Comparison of ENCODE assay signal across 1 cellular context in the genomic region with DNA sequence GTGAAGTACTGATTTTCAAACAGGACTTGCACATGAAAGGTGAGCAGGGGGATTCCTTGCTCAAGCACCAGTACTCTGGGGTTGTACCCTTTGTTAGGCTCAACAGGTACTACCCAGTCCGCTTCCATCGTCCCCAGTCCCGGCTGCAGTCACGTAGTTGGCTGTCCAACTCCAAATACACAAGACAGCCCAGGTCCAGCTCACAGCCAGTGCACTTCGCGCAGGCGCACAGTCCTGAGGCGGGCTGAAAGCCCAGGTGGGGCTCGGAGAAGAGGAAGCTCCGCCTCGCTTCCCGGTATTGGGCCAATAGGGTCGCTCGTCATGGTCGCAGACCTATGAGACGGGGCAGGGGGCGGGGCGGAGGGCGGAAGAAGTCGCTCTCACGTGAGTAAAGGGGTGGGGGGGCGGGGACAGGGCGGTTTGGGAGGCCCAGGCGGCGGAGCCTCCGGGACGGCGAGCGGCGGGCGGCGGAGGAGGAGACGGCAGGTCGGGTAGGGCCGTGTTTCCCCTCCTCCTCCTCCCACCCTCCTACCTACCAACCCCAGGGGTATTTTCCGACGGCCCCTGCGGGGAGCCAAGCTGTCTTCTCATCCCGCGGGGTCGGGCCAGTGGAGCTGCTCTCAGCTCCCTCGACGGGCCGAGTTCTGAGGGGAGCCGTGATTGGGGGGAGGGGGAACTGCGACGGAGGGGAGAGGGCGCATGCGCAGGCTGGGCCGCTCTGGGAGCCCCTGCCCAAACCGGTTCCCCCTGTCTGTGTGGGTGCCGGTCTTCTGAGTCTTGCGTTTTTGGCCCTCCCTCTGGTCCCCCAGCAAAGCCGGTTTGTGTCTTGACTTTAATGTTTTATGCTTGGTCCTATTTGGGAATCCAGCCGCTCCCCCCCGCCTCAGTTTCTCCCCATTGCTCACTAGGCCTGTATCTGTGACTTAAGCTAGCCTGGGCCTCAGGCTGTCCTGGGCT.
A peak's percentile ranks its signal among the peaks of the same experiment; 100 is the strongest.
TF ChIP-seq lines count a peak whose summit lies in the region.

RABGAP1 (plus strand) TSS at position 418 of the 957 bp plus-strand sequence. CDS start 16,040 bp downstream, outside the sequence.

TF ChIP-seq in K562, 482 proteins besides CTCF, POLR2A, EP300 and RAD21 (continued from another document and continues in another):
- peak; percentile 51 for TF ChIP-seq USF1 (CRISPR knock-in tag; IDR thresholded peaks at IDR 0.05)
- TF ChIP-seq, protein P1, sequence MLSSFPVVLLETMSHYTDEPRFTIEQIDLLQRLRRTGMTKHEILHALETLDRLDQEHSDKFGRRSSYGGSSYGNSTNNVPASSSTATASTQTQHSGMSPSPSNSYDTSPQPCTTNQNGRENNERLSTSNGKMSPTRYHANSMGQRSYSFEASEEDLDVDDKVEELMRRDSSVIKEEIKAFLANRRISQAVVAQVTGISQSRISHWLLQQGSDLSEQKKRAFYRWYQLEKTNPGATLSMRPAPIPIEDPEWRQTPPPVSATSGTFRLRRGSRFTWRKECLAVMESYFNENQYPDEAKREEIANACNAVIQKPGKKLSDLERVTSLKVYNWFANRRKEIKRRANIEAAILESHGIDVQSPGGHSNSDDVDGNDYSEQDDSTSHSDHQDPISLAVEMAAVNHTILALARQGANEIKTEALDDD (IDR thresholded peaks at IDR 0.05): peak; percentile 72; the same call in 1 of the 2 replicates
- peak; percentile 28 for TF ChIP-seq POLR2H (tag; IDR thresholded peaks at IDR 0.05; ENCODE audit: low read depth)
- no peak for TF ChIP-seq SRSF7 (optimal IDR thresholded peaks at IDR 0.05; ENCODE audit: low read depth, low read length)
- TF ChIP-seq JUND (IDR thresholded peaks at IDR 0.05; ENCODE audit: borderline replicate concordance, low read depth, low read length): peak; percentile 59; the same call in 1 of the 2 replicates
- peak; percentile 55; the same call in 1 of the 3 replicates for TF ChIP-seq JUND (tag; IDR thresholded peaks at IDR 0.05; ENCODE audit: borderline replicate concordance, low read depth, low read length)
- peak; percentile 39 for TF ChIP-seq NFYB (IDR thresholded peaks at IDR 0.05; ENCODE audit: extremely low read depth, insufficient read length)
- peak; percentile 37; the same call in 1 of the 2 replicates for TF ChIP-seq MITF (IDR thresholded peaks at IDR 0.05)
- TF ChIP-seq TRIM24 (IDR thresholded peaks at IDR 0.05): peak; percentile 25 to 84; a peak in 3 of 4 replicates
- TF ChIP-seq FOXK2 (conservative IDR thresholded peaks at IDR 0.05 in 1 of 2, IDR thresholded peaks at IDR 0.05 in 1 of 2; ENCODE audit: low read depth in 2 of 2): peak; percentile 74 to 79
- TF ChIP-seq CHD2 (IDR thresholded peaks at IDR 0.05; ENCODE audit: low read depth, low read length): peak; percentile 31; the same call in 1 of the 2 replicates
- TF ChIP-seq VEZF1 (CRISPR knock-in tag; IDR thresholded peaks at IDR 0.05): peak; percentile 93
- no peak for TF ChIP-seq BDP1 (IDR thresholded peaks at IDR 0.05; ENCODE audit: insufficient read depth, insufficient read length)
- 0 out of 2 replicates have a peak, but pooled peaks have one; percentile 3 for TF ChIP-seq NFE2 (IDR thresholded peaks at IDR 0.05; ENCODE audit: low read depth)
- TF ChIP-seq DACH1 (IDR thresholded peaks at IDR 0.05; ENCODE audit: partially characterized antibody): no peak
- TF ChIP-seq ATF1 (CRISPR knock-in tag; IDR thresholded peaks at IDR 0.05): no peak; the same call in 1 of the 2 replicates
- TF ChIP-seq ATF1 (tag; IDR thresholded peaks at IDR 0.05): peak; percentile 53; the same call in 1 of the 2 replicates
- no peak for TF ChIP-seq ZNF668 (CRISPR knock-in tag; IDR thresholded peaks at IDR 0.05)
- TF ChIP-seq GABPB1 (CRISPR knock-in tag; IDR thresholded peaks at IDR 0.05): peak; percentile 73
- peak; percentile 73 for TF ChIP-seq EGR1 (conservative IDR thresholded peaks at IDR 0.05)
- peak; percentile 86 for TF ChIP-seq MTA3 (IDR thresholded peaks at IDR 0.05; ENCODE audit: borderline replicate concordance)
- TF ChIP-seq CREM (IDR thresholded peaks at IDR 0.05; ENCODE audit: low read depth): peak; percentile 92
- TF ChIP-seq ZFX (CRISPR knock-in tag; IDR thresholded peaks at IDR 0.05): peak; percentile 83
- 0 out of 2 replicates have a peak, but pooled peaks have one; percentile 27 for TF ChIP-seq RNF2 (IDR thresholded peaks at IDR 0.05)
- TF ChIP-seq, protein P2, sequence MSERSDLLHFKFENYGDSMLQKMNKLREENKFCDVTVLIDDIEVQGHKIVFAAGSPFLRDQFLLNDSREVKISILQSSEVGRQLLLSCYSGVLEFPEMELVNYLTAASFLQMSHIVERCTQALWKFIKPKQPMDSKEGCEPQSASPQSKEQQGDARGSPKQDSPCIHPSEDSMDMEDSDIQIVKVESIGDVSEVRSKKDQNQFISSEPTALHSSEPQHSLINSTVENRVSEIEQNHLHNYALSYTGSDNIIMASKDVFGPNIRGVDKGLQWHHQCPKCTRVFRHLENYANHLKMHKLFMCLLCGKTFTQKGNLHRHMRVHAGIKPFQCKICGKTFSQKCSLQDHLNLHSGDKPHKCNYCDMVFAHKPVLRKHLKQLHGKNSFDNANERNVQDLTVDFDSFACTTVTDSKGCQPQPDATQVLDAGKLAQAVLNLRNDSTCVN (CRISPR knock-in tag; IDR thresholded peaks at IDR 0.05): no peak
- TF ChIP-seq, protein P3, sequence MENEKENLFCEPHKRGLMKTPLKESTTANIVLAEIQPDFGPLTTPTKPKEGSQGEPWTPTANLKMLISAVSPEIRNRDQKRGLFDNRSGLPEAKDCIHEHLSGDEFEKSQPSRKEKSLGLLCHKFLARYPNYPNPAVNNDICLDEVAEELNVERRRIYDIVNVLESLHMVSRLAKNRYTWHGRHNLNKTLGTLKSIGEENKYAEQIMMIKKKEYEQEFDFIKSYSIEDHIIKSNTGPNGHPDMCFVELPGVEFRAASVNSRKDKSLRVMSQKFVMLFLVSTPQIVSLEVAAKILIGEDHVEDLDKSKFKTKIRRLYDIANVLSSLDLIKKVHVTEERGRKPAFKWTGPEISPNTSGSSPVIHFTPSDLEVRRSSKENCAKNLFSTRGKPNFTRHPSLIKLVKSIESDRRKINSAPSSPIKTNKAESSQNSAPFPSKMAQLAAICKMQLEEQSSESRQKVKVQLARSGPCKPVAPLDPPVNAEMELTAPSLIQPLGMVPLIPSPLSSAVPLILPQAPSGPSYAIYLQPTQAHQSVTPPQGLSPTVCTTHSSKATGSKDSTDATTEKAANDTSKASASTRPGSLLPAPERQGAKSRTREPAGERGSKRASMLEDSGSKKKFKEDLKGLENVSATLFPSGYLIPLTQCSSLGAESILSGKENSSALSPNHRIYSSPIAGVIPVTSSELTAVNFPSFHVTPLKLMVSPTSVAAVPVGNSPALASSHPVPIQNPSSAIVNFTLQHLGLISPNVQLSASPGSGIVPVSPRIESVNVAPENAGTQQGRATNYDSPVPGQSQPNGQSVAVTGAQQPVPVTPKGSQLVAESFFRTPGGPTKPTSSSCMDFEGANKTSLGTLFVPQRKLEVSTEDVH (IDR thresholded peaks at IDR 0.05; ENCODE audit: low read depth, partially characterized antibody): peak; percentile 53
- TF ChIP-seq GABPB2 (CRISPR knock-in tag; conservative IDR thresholded peaks at IDR 0.05): no peak
- TF ChIP-seq ETV5 (CRISPR knock-in tag; IDR thresholded peaks at IDR 0.05; ENCODE audit: low read depth): 0 out of 2 replicates have a peak, but pooled peaks have one; percentile 52
- TF ChIP-seq, protein P4, sequence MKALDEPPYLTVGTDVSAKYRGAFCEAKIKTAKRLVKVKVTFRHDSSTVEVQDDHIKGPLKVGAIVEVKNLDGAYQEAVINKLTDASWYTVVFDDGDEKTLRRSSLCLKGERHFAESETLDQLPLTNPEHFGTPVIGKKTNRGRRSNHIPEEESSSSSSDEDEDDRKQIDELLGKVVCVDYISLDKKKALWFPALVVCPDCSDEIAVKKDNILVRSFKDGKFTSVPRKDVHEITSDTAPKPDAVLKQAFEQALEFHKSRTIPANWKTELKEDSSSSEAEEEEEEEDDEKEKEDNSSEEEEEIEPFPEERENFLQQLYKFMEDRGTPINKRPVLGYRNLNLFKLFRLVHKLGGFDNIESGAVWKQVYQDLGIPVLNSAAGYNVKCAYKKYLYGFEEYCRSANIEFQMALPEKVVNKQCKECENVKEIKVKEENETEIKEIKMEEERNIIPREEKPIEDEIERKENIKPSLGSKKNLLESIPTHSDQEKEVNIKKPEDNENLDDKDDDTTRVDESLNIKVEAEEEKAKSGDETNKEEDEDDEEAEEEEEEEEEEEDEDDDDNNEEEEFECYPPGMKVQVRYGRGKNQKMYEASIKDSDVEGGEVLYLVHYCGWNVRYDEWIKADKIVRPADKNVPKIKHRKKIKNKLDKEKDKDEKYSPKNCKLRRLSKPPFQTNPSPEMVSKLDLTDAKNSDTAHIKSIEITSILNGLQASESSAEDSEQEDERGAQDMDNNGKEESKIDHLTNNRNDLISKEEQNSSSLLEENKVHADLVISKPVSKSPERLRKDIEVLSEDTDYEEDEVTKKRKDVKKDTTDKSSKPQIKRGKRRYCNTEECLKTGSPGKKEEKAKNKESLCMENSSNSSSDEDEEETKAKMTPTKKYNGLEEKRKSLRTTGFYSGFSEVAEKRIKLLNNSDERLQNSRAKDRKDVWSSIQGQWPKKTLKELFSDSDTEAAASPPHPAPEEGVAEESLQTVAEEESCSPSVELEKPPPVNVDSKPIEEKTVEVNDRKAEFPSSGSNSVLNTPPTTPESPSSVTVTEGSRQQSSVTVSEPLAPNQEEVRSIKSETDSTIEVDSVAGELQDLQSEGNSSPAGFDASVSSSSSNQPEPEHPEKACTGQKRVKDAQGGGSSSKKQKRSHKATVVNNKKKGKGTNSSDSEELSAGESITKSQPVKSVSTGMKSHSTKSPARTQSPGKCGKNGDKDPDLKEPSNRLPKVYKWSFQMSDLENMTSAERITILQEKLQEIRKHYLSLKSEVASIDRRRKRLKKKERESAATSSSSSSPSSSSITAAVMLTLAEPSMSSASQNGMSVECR (CRISPR knock-in tag; IDR thresholded peaks at IDR 0.05): peak; percentile 77
- 0 out of 2 replicates have a peak, but pooled peaks have one; percentile 48 for TF ChIP-seq TARDBP (IDR thresholded peaks at IDR 0.05)
- TF ChIP-seq PHB2 (IDR thresholded peaks at IDR 0.05; ENCODE audit: low read depth): no peak
- no peak for TF ChIP-seq ZNF436 (CRISPR knock-in tag; IDR thresholded peaks at IDR 0.05)
- TF ChIP-seq ZNF134 (CRISPR knock-in tag; conservative IDR thresholded peaks at IDR 0.05): no peak
- TF ChIP-seq CHD4 (IDR thresholded peaks at IDR 0.05; ENCODE audit: insufficient read depth, insufficient replicate concordance, low read depth, low read length, poor library complexity, severe bottlenecking): no peak
- peak; percentile 70; the same call in 1 of the 2 replicates for TF ChIP-seq ATF7 (IDR thresholded peaks at IDR 0.05)
- peak; percentile 79 for TF ChIP-seq EHMT2 (IDR thresholded peaks at IDR 0.05)
- TF ChIP-seq, protein P5, sequence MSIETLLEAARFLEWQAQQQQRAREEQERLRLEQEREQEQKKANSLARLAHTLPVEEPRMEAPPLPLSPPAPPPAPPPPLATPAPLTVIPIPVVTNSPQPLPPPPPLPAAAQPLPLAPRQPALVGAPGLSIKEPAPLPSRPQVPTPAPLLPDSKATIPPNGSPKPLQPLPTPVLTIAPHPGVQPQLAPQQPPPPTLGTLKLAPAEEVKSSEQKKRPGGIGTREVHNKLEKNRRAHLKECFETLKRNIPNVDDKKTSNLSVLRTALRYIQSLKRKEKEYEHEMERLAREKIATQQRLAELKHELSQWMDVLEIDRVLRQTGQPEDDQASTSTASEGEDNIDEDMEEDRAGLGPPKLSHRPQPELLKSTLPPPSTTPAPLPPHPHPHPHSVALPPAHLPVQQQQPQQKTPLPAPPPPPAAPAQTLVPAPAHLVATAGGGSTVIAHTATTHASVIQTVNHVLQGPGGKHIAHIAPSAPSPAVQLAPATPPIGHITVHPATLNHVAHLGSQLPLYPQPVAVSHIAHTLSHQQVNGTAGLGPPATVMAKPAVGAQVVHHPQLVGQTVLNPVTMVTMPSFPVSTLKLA (conservative IDR thresholded peaks at IDR 0.05): peak in 1 of 2 experiments; percentile 64; a peak in 2 of 4 replicates
- TF ChIP-seq CBX1 (IDR thresholded peaks at IDR 0.05; ENCODE audit: low read depth): peak; percentile 97
- TF ChIP-seq ZNF24 (IDR thresholded peaks at IDR 0.05): peak; percentile 75
- peak; percentile 48 for TF ChIP-seq SMARCB1 (IDR thresholded peaks at IDR 0.05; ENCODE audit: insufficient read length, low read depth)
- 0 out of 2 replicates have a peak, but pooled peaks have one; percentile 42 for TF ChIP-seq L3MBTL2 (IDR thresholded peaks at IDR 0.05)
- TF ChIP-seq HNRNPLL (IDR thresholded peaks at IDR 0.05; ENCODE audit: low read depth, low read length, poor library complexity, severe bottlenecking): no peak
- TF ChIP-seq CXXC5 (CRISPR knock-in tag; IDR thresholded peaks at IDR 0.05): peak; percentile 69
- peak; percentile 45; the same call in 1 of the 2 replicates for TF ChIP-seq TAF7 (tag; IDR thresholded peaks at IDR 0.05)
- 0 out of 2 replicates have a peak, but pooled peaks have one; percentile 49 for TF ChIP-seq DPF2 (IDR thresholded peaks at IDR 0.05)
- TF ChIP-seq MEIS2 (IDR thresholded peaks at IDR 0.05; ENCODE audit: partially characterized antibody): peak; percentile 81
- TF ChIP-seq MAZ (CRISPR knock-in tag; conservative IDR thresholded peaks at IDR 0.05 in 1 of 2, IDR thresholded peaks at IDR 0.05 in 1 of 2): peak; percentile 75 to 79
- no peak for TF ChIP-seq ETV1 (tag; conservative IDR thresholded peaks at IDR 0.05; ENCODE audit: low read depth)
